In genomic region chr10:119190353-119190752, GRCh38 we compare ENCODE assay signal across 9 cellular contexts. TPM values are rescaled to one million over a fixed set of nuclear protein-coding genes. Genes with fewer than 3 reads are reported as not detected.
DNase-seq lines count a peak whose midpoint lies in the region; ATAC-seq, FAIRE-seq and TF ChIP-seq lines count a peak whose summit lies in the region.
"Had no signal": no experiment of that assay in that cellular context is flagged by ENCODE, and none has a peak within 500 bp of the region (broad histone marks: within the 10 kb centered on the region; RNA-seq: fewer than 3 reads in every experiment).

No MANE protein-coding gene starts in this region.

- peak overlapping the region in 1 of 2 experiments; percentile 9 for H2BK12ac ChIP-seq in mesenchymal stem cell (ENCODE audit: low read length in 2 of 2)

- peak overlapping the region; percentile 87 for H2AFZ ChIP-seq in K562 (ENCODE audit: low read depth, low read length)
- no peak overlapping the region for H2AFZ ChIP-seq in mesenchymal stem cell (ENCODE audit: low read depth, low read length)

- H3K36me3 ChIP-seq in K562 (ENCODE audit: control insufficient read depth, insufficient read depth, low read length) (no peaks in the 10 kb centered on the region), mesenchymal stem cell (ENCODE audit: control insufficient read depth in 1 of 2, insufficient read depth in 2 of 2, low read depth in 1 of 2, low read length in 2 of 2) (no peaks in the 10 kb centered on the region)

- H2BK15ac ChIP-seq in mesenchymal stem cell (ENCODE audit: low read depth, poor library complexity, severe bottlenecking) = no peak overlapping the region

- H3K9me3 ChIP-seq in K562 (replicated peaks; ENCODE audit: control insufficient read depth, insufficient read depth, low read depth, low read length) (no peaks in the 10 kb centered on the region), mesenchymal stem cell (ENCODE audit: control insufficient read depth, low read length) (no peaks in the 10 kb centered on the region)

- peak overlapping the region; percentile 37 for H2BK120ac ChIP-seq in mesenchymal stem cell (ENCODE audit: low read depth, low read length)

- 67% methylated on average over 4 of the region's 4 CpGs for WGBS in K562 (ENCODE audit: insufficient coverage, low coverage, missing lambda C conversion rate)
- 0% methylated on average over 3 of the region's 4 CpGs for WGBS in mesenchymal stem cell

- no peaks in the 10 kb centered on the region for H3K9me1 ChIP-seq in K562 (ENCODE audit: control insufficient read depth, insufficient read depth, low read length)

- no peak overlapping the region for H3K14ac ChIP-seq in mesenchymal stem cell (ENCODE audit: low read length in 2 of 2)

- no TSS peak for BruUV-seq in K562 (replicated peaks; lab: Mats Ljungman, UMichigan)

- no peaks in the 10 kb centered on the region for H3K79me2 ChIP-seq in K562 (ENCODE audit: control insufficient read depth, insufficient read depth, low read length)

- no peak overlapping the region for H3K23ac ChIP-seq in mesenchymal stem cell (ENCODE audit: low read length in 2 of 2)

- no peak overlapping the region for H2AK5ac ChIP-seq in mesenchymal stem cell (ENCODE audit: low read length, severe bottlenecking)

- TF ChIP-seq CTCF in K562 (IDR thresholded peaks at IDR 0.05 in 2 of 3, conservative IDR thresholded peaks at IDR 0.05 in 1 of 3; ENCODE audit: insufficient read depth in 2 of 3, low read depth in 1 of 3, low read length in 3 of 3) = no peak

- in situ Hi-C loops in K562 (cut with MboI) = no loop called here

- no peak for TF ChIP-seq POLR2A in K562 (conservative IDR thresholded peaks at IDR 0.05)

- H4K8ac ChIP-seq in mesenchymal stem cell (ENCODE audit: low read length) = peak overlapping the region; percentile 57

- DNase-seq in AG20443 (ENCODE audit: low spot score) (peak; percentile 91), HT1080 (ENCODE audit: low read depth) (peak; percentile 99), K562 (ENCODE audit: extremely low read depth in 1 of 4, low spot score in 3 of 4) (no peak), mesenchymal stem cell (peak; percentile 98), DMS 273 treated with DMSO at 0.1 percent for 48 hours (lab: John Stamatoyannopoulos, UW) (no peak)
- DNase-seq: cortex of kidney had no signal

- FAIRE-seq in K562 (lab: Jason Lieb, UNC) = peak; percentile 42

- no peak for TF ChIP-seq EP300 in K562 (IDR thresholded peaks at IDR 0.05; ENCODE audit: low read length)

- 0 out of 4 replicates have a peak overlapping the region, but pooled peaks of 1 of the 2 experiments have one; percentile 30 for H3K9ac ChIP-seq in K562 (ENCODE audit: insufficient read depth in 1 of 2, low read depth in 2 of 2, low read length in 2 of 2)
- H3K9ac ChIP-seq in mesenchymal stem cell (ENCODE audit: low read length) = peak overlapping the region; percentile 16

- no peak overlapping the region for H3K4ac ChIP-seq in mesenchymal stem cell (ENCODE audit: low read depth in 1 of 2, low read length in 2 of 2)

- no peak for ATAC-seq in K562
- ATAC-seq in HG03565 (IDR thresholded peaks at IDR 0.05; ENCODE audit: unreplicated experiment) = no peak
- ATAC-seq in GM19467 (IDR thresholded peaks at IDR 0.05; ENCODE audit: unreplicated experiment) = no peak
- no peak for ATAC-seq in HG02678 (IDR thresholded peaks at IDR 0.05; ENCODE audit: unreplicated experiment)

- H4K20me1 ChIP-seq in K562 (replicated peaks; ENCODE audit: control insufficient read depth, insufficient read depth, low read length) = no peaks in the 10 kb centered on the region

- H3K27ac ChIP-seq in K562 (ENCODE audit: extremely low read depth, low read depth, low read length) (peak overlapping the region; percentile 65; the same call in 2 of the 3 replicates), mesenchymal stem cell (ENCODE audit: low read length, poor library complexity, severe bottlenecking) (peak overlapping the region; percentile 71)

- H3K4me3 ChIP-seq in K562 = no peak overlapping the region
- H3K4me3 ChIP-seq in mesenchymal stem cell (ENCODE audit: insufficient read depth in 1 of 2, low read depth in 1 of 2, low read length in 2 of 2) = no peak overlapping the region

- no peak overlapping the region for H2BK5ac ChIP-seq in mesenchymal stem cell (ENCODE audit: low read depth, low read length, poor library complexity, severe bottlenecking)

- no peaks in the 10 kb centered on the region for H3K79me1 ChIP-seq in mesenchymal stem cell (replicated peaks; ENCODE audit: low read length, poor library complexity, severe bottlenecking)

- POLR2A ChIA-PET in K562 (lab: Yijun Ruan, JAX) = interaction anchor here (0.6 to 1.3 kb wide), 5 partner anchors 9 to 210 kb away, joined by 3 to 4 read pairs (median 3); no protein-coding TSS in a partner anchor

- H3K27me3 ChIP-seq in K562 (ENCODE audit: control insufficient read depth in 2 of 2, insufficient read depth in 2 of 2, low read length in 2 of 2) (no peaks in the 10 kb centered on the region), mesenchymal stem cell (ENCODE audit: control insufficient read depth in 1 of 2, insufficient read depth in 1 of 2, low read length in 2 of 2) (peaks cover 0 to 5% of the 10 kb centered on the region in 2 experiments)

- no peak overlapping the region for H4K91ac ChIP-seq in mesenchymal stem cell (ENCODE audit: low read length)

- CTCF ChIA-PET in K562 (lab: Yijun Ruan, JAX; ENCODE audit: low intra/inter-chr PET ratio) = no interaction called here

- peak overlapping the region; percentile 1 to 67 for H3K18ac ChIP-seq in mesenchymal stem cell (ENCODE audit: low read depth in 1 of 2, low read length in 2 of 2)

- intact Hi-C loops in K562 (cut with micrococcal nuclease) = no loop called here

- H3K4me2 ChIP-seq in K562 (ENCODE audit: insufficient read depth, low read length) = no peak overlapping the region
- H3K4me2 ChIP-seq in mesenchymal stem cell (ENCODE audit: low read length, poor library complexity, severe bottlenecking) = no peak overlapping the region

- TF ChIP-seq RAD21 in K562 (CRISPR knock-in tag; conservative IDR thresholded peaks at IDR 0.05 in 1 of 2, IDR thresholded peaks at IDR 0.05 in 1 of 2) = no peak

- H3K4me1 ChIP-seq in K562 (replicated peaks in 1 of 2; ENCODE audit: control insufficient read depth in 2 of 2, insufficient read depth in 2 of 2, low read length in 2 of 2) = peaks cover 0 to 23% of the 10 kb centered on the region in 2 experiments; a peak in 4 of 5 replicates
- H3K4me1 ChIP-seq in mesenchymal stem cell (ENCODE audit: control insufficient read depth, insufficient read depth, low read depth, low read length) = peaks cover 5% of the 10 kb centered on the region

RNA-seq across cellular contexts. Expression of gene PRDX3, which starts 11.7 kb away (rescaled TPM):
- 269 and 341 TPM in 2 replicates for total RNA-seq in HT1080 (2014; rRNA removed; shearing (Covaris generic))
- 304 and 316 TPM in 2 replicates for polyA plus RNA-seq in HT1080 (2015; cell fraction: cytosol; rRNA removed)
- polyA plus RNA-seq in HT1080 (2015; cell fraction: nucleus; rRNA removed) = 222 and 241 TPM in 2 replicates
- 44.3 and 59.6 TPM in 2 replicates for total RNA-seq in K562 (2011; cell fraction: chromatin; rRNA removed; ENCODE audit: low replicate concordance)
- 47.8 and 52.9 TPM in 2 replicates for total RNA-seq in K562 (2011; cell fraction: nucleolus; rRNA removed)
- 68.3 and 84.1 TPM in 2 replicates for total RNA-seq in K562 (2011; cell fraction: nucleoplasm; rRNA removed)
- total RNA-seq in K562 (2014; rRNA removed) = 122 and 154 TPM in 2 replicates
- 197 and 213 TPM in 2 replicates for total RNA-seq in K562 (2014; rRNA removed; fragmentation: Illumina TruSeq; extraction: Trizol)
- 163 and 171 TPM in 2 replicates for total RNA-seq in K562 (2015; rRNA removed; fragmentation: Illumina TruSeq; extraction: Trizol)
- total RNA-seq in K562 (2021) = 140 and 150 TPM in 2 replicates
- 268 and 325 TPM in 2 replicates for polyA plus RNA-seq in K562 (2011; rRNA removed)
- 94.1 and 162 TPM in 2 replicates for polyA plus RNA-seq in K562 (2011; cell fraction: cytosol; rRNA removed)
- polyA plus RNA-seq in K562 (2011; cell fraction: nucleus; rRNA removed) = 113 and 152 TPM in 2 replicates
- 161 and 163 TPM in 2 replicates for polyA plus RNA-seq in K562 (2012)
- 172 and 173 TPM in 2 replicates for polyA plus RNA-seq in K562 (2014; fragmentation: Illumina TruSeq; extraction: Trizol)
- polyA plus RNA-seq in K562 (2014; fragmentation: Nextera tagmentation; extraction: Ambion mirVana) = 100 to 1,000 TPM; 759 to 994 TPM
- 143 and 194 TPM in 2 replicates for polyA plus RNA-seq in K562 (2014; rRNA removed)
- 226 and 260 TPM in 2 replicates for polyA minus RNA-seq in K562 (2011; rRNA and poly(A)+ RNA removed)
- polyA minus RNA-seq in K562 (2011; cell fraction: cytosol; rRNA and poly(A)+ RNA removed) = 61.8 and 87.3 TPM in 2 replicates
- 26.0 and 46.5 TPM in 2 replicates for polyA minus RNA-seq in K562 (2011; cell fraction: nucleus; rRNA and poly(A)+ RNA removed)
- polyA plus RNA-seq in mesenchymal stem cell (2013, experiment 1 of 2) = 95.8 TPM
- 97.4 TPM for polyA plus RNA-seq in mesenchymal stem cell (2013, experiment 2 of 2)

RNA-seq across cellular contexts. Expression of gene GRK5, which starts 17.0 kb away (rescaled TPM):
- 11.4 TPM in 2 replicates for total RNA-seq in HT1080 (2014; rRNA removed; shearing (Covaris generic))
- 10.7 and 11.9 TPM in 2 replicates for polyA plus RNA-seq in HT1080 (2015; cell fraction: cytosol; rRNA removed)
- 8.1 and 8.2 TPM in 2 replicates for polyA plus RNA-seq in HT1080 (2015; cell fraction: nucleus; rRNA removed)
- total RNA-seq in K562 (2011; cell fraction: chromatin; rRNA removed; ENCODE audit: low replicate concordance) = 0.88 and 1.4 TPM in 2 replicates
- 0.39 and 0.83 TPM in 2 replicates for total RNA-seq in K562 (2011; cell fraction: nucleolus; rRNA removed)
- total RNA-seq in K562 (2011; cell fraction: nucleoplasm; rRNA removed) = 0.31 and 0.59 TPM in 2 replicates
- total RNA-seq in K562 (2014; rRNA removed) = 0.54 and 0.65 TPM in 2 replicates
- 0.47 and 0.51 TPM in 2 replicates for total RNA-seq in K562 (2014; rRNA removed; fragmentation: Illumina TruSeq; extraction: Trizol)
- 0.45 and 0.80 TPM in 2 replicates for total RNA-seq in K562 (2015; rRNA removed; fragmentation: Illumina TruSeq; extraction: Trizol)
- total RNA-seq in K562 (2021) = 0.73 and 1.0 TPM in 2 replicates
- 0.50 and 0.67 TPM in 2 replicates for polyA plus RNA-seq in K562 (2011; rRNA removed)
- 0.31 and 0.55 TPM in 2 replicates for polyA plus RNA-seq in K562 (2011; cell fraction: cytosol; rRNA removed)
- polyA plus RNA-seq in K562 (2011; cell fraction: nucleus; rRNA removed) = 0.45 and 0.98 TPM in 2 replicates
- 0.59 and 0.68 TPM in 2 replicates for polyA plus RNA-seq in K562 (2012)
- polyA plus RNA-seq in K562 (2014; fragmentation: Illumina TruSeq; extraction: Trizol) = 0.82 and 0.83 TPM in 2 replicates
- polyA plus RNA-seq in K562 (2014; fragmentation: Nextera tagmentation; extraction: Ambion mirVana) = not detected
- 0.31 and 0.46 TPM in 2 replicates for polyA plus RNA-seq in K562 (2014; rRNA removed)
- polyA minus RNA-seq in K562 (2011; rRNA and poly(A)+ RNA removed) = 0.42 and 0.53 TPM in 2 replicates
- not detected in 2 replicates for polyA minus RNA-seq in K562 (2011; cell fraction: cytosol; rRNA and poly(A)+ RNA removed)
- polyA minus RNA-seq in K562 (2011; cell fraction: nucleus; rRNA and poly(A)+ RNA removed) = 0.44 and 0.54 TPM in 2 replicates
- polyA plus RNA-seq in mesenchymal stem cell (2013, experiment 1 of 2) = 56.5 TPM
- polyA plus RNA-seq in mesenchymal stem cell (2013, experiment 2 of 2) = 57.3 TPM

RNA-seq across cellular contexts. Expression of gene SFXN4, which starts 24.8 kb away (rescaled TPM):
- total RNA-seq in HT1080 (2014; rRNA removed; shearing (Covaris generic)) = 30.4 and 36.7 TPM in 2 replicates
- 25.7 and 29.7 TPM in 2 replicates for polyA plus RNA-seq in HT1080 (2015; cell fraction: cytosol; rRNA removed)
- polyA plus RNA-seq in HT1080 (2015; cell fraction: nucleus; rRNA removed) = 31.1 and 39.1 TPM in 2 replicates
- 49.1 and 58.2 TPM in 2 replicates for total RNA-seq in K562 (2011; cell fraction: chromatin; rRNA removed; ENCODE audit: low replicate concordance)
- 49.6 and 51.9 TPM in 2 replicates for total RNA-seq in K562 (2011; cell fraction: nucleolus; rRNA removed)
- 56.2 and 59.0 TPM in 2 replicates for total RNA-seq in K562 (2011; cell fraction: nucleoplasm; rRNA removed)
- total RNA-seq in K562 (2014; rRNA removed) (39.6 and 40.3 TPM in 2 replicates), K562 (2014; rRNA removed; fragmentation: Illumina TruSeq; extraction: Trizol) (48.9 and 51.5 TPM in 2 replicates), K562 (2015; rRNA removed; fragmentation: Illumina TruSeq; extraction: Trizol) (40.1 and 42.4 TPM in 2 replicates), K562 (2021) (44.9 and 46.0 TPM in 2 replicates)
- polyA plus RNA-seq in K562 (2011; rRNA removed) (50.5 and 64.0 TPM in 2 replicates), K562 (2014; fragmentation: Illumina TruSeq; extraction: Trizol) (49.8 and 54.6 TPM in 2 replicates), K562 (2014; fragmentation: Nextera tagmentation; extraction: Ambion mirVana) (10 to 100 TPM; 80.6 to 97.8 TPM), K562 (2014; rRNA removed) (54.5 and 68.1 TPM in 2 replicates)
- 31.3 and 45.2 TPM in 2 replicates for polyA plus RNA-seq in K562 (2011; cell fraction: cytosol; rRNA removed)
- polyA plus RNA-seq in K562 (2011; cell fraction: nucleus; rRNA removed) = 31.2 and 39.9 TPM in 2 replicates
- polyA plus RNA-seq in K562 (2012) = 39.1 and 85.0 TPM in 2 replicates
- 36.1 and 36.6 TPM in 2 replicates for polyA minus RNA-seq in K562 (2011; rRNA and poly(A)+ RNA removed)
- 19.7 and 23.7 TPM in 2 replicates for polyA minus RNA-seq in K562 (2011; cell fraction: cytosol; rRNA and poly(A)+ RNA removed)
- 16.7 and 21.1 TPM in 2 replicates for polyA minus RNA-seq in K562 (2011; cell fraction: nucleus; rRNA and poly(A)+ RNA removed)
- polyA plus RNA-seq in mesenchymal stem cell (2013, experiment 1 of 2) = 14.4 TPM
- polyA plus RNA-seq in mesenchymal stem cell (2013, experiment 2 of 2) = 17.1 TPM

Comparison
In these comparisons a context has a peak if more than half of its experiments do, and no peak if none do; other contexts are left out.
1. DNase-seq: peak in AG20443 (single experiment), HT1080 (single experiment) and mesenchymal stem cell (single experiment); none in K562 (0 of 4) and DMS 273 treated with DMSO at 0.1 percent for 48 hours (single experiment).